Comparison of ENCODE assay signal across 8 cellular contexts in genomic region chr7:130912910-130913720, GRCh38.
A peak's percentile ranks its signal among the peaks of the same experiment; 100 is the strongest.
DNase-seq lines count a peak whose midpoint lies in the region; ATAC-seq and TF ChIP-seq lines count a peak whose summit lies in the region.

No MANE protein-coding gene starts in this region.

- CTCF ChIA-PET in activated CD4-positive, alpha-beta memory T cell treated with anti-CD3 and anti-CD28 coated beads for 36 hours (lab: Charles Lee) = interaction anchor here (0.9 kb wide), 1 partner anchor 16 kb away, joined by 6 read pairs; no protein-coding TSS in a partner anchor
- CTCF ChIA-PET in naive thymus-derived CD4-positive, alpha-beta T cell (lab: Charles Lee) = interaction anchor here (0.6 to 2.0 kb wide), 5 partner anchors 9 to 90 kb away, joined by 3 to 7 read pairs (median 4); no protein-coding TSS in a partner anchor

- POLR2A ChIA-PET in activated CD4-positive, alpha-beta memory T cell treated with anti-CD3 and anti-CD28 coated beads for 36 hours (lab: Charles Lee) = interaction anchor here (0.7 to 6.6 kb wide), 25 partner anchors 9 to 343 kb away, joined by 3 to 40 read pairs (median 5); no protein-coding TSS in a partner anchor
- POLR2A ChIA-PET in naive thymus-derived CD4-positive, alpha-beta T cell (lab: Charles Lee) = interaction anchor here (0.6 to 3.3 kb wide), 14 partner anchors 10 to 76 kb away, joined by 3 to 12 read pairs (median 3); no protein-coding TSS in a partner anchor

- H3K9me3 Mint-ChIP-seq in activated CD4-positive, alpha-beta memory T cell treated with anti-CD3 and anti-CD28 coated beads for 36 hours = no peaks in the 10 kb centered on the region
- H3K9me3 Mint-ChIP-seq in naive thymus-derived CD4-positive, alpha-beta T cell = no peaks in the 10 kb centered on the region

- H3K4me3 ChIP-seq in naive thymus-derived CD4-positive, alpha-beta T cell (ENCODE audit: low read length) = peak overlapping the region; percentile 66

- in situ Hi-C loops in GM13976 (cut with MboI; ENCODE audit: low sequenced_read_pairs, unreplicated experiment) = no loop called here

- H3K27ac Mint-ChIP-seq in activated CD4-positive, alpha-beta memory T cell treated with anti-CD3 and anti-CD28 coated beads for 36 hours = peak overlapping the region; percentile 94
- peak overlapping the region; percentile 86 to 98 (median 95) for H3K27ac Mint-ChIP-seq in naive thymus-derived CD4-positive, alpha-beta T cell

- no peaks in the 10 kb centered on the region for H3K36me3 ChIP-seq in naive thymus-derived CD4-positive, alpha-beta T cell (ENCODE audit: control insufficient read depth in 2 of 3, insufficient read depth in 3 of 3, low read length in 3 of 3)

- no peak for TF ChIP-seq CTCF in GM13976 (IDR thresholded peaks at IDR 0.05; ENCODE audit: borderline replicate concordance, control extremely low read depth, extremely low read depth, insufficient read depth, missing control alignments)

- peaks cover 92% of the 10 kb centered on the region for H3K4me1 Mint-ChIP-seq in activated CD4-positive, alpha-beta memory T cell treated with anti-CD3 and anti-CD28 coated beads for 36 hours (ENCODE audit: low read depth)
- H3K4me1 Mint-ChIP-seq in naive thymus-derived CD4-positive, alpha-beta T cell = peaks cover 53 to 93% (median 90%) of the 10 kb centered on the region in 7 donors

- peaks cover 84% of the 10 kb centered on the region for H3K36me3 Mint-ChIP-seq in activated CD4-positive, alpha-beta memory T cell treated with anti-CD3 and anti-CD28 coated beads for 36 hours
- H3K36me3 Mint-ChIP-seq in naive thymus-derived CD4-positive, alpha-beta T cell = peaks cover 0 to 31% (median 3%) of the 10 kb centered on the region in 5 donors

- ATAC-seq in HG02642 (IDR thresholded peaks at IDR 0.05; ENCODE audit: poor library complexity, unreplicated experiment) = peak; percentile 92
- ATAC-seq in naive thymus-derived CD4-positive, alpha-beta T cell = peak; percentile 90

- H3K9me3 ChIP-seq in naive thymus-derived CD4-positive, alpha-beta T cell (ENCODE audit: control insufficient read depth in 2 of 3, low read length in 3 of 3) = no peaks in the 10 kb centered on the region

- H3K4me3 Mint-ChIP-seq in activated CD4-positive, alpha-beta memory T cell treated with anti-CD3 and anti-CD28 coated beads for 36 hours = peak overlapping the region; percentile 83
- H3K4me3 Mint-ChIP-seq in naive thymus-derived CD4-positive, alpha-beta T cell = peak overlapping the region; percentile 80 to 100 (median 94)

- peak overlapping the region; percentile 88 for H3K27ac ChIP-seq in naive thymus-derived CD4-positive, alpha-beta T cell (ENCODE audit: low read depth, low read length)

- H3K27me3 Mint-ChIP-seq in activated CD4-positive, alpha-beta memory T cell treated with anti-CD3 and anti-CD28 coated beads for 36 hours = no peaks in the 10 kb centered on the region
- H3K27me3 Mint-ChIP-seq in naive thymus-derived CD4-positive, alpha-beta T cell = no peaks in the 10 kb centered on the region

- DNase-seq in GM13976 (ENCODE audit: low spot score) (peak; percentile 58), NCI-H2107 (lab: John Stamatoyannopoulos, UW) (peak; percentile 27), HuH-7.5 (ENCODE audit: low spot score) (no peak)
- DNase-seq in activated CD4-positive, alpha-beta memory T cell treated with anti-CD3 and anti-CD28 coated beads for 36 hours = peak; percentile 93
- peak; percentile 63 for DNase-seq in effector CD8-positive, alpha-beta T cell (lab: John Stamatoyannopoulos, UW)
- DNase-seq in naive thymus-derived CD4-positive, alpha-beta T cell = peak; percentile 49 to 91 (median 75)
- DNase-seq in stimulated activated naive CD4-positive, alpha-beta T cell treated with Interleukin-2 at 50 U/mL for 16 hours (lab: John Stamatoyannopoulos, UW) = peak; percentile 89

- H3K27me3 ChIP-seq in naive thymus-derived CD4-positive, alpha-beta T cell (ENCODE audit: control insufficient read depth in 2 of 2, insufficient read depth in 2 of 2, low read length in 2 of 2) = no peaks in the 10 kb centered on the region

- intact Hi-C loops in activated CD4-positive, alpha-beta memory T cell treated with anti-CD3 and anti-CD28 coated beads for 36 hours (cut with micrococcal nuclease) = loop anchor here (1.0 to 5.0 kb wide), 13 partner anchors 9 to 414 kb away; partner anchors contain the start of gene MKLN1
- intact Hi-C loops in naive thymus-derived CD4-positive, alpha-beta T cell (cut with micrococcal nuclease) = loop anchor here (1.0 to 5.0 kb wide), 16 partner anchors 8 to 964 kb away; partner anchors contain the start of gene MKLN1 (in 1 of the 2)

- H3K4me1 ChIP-seq in naive thymus-derived CD4-positive, alpha-beta T cell (ENCODE audit: control insufficient read depth in 2 of 2, insufficient read depth in 2 of 2, low read length in 2 of 2) = peaks cover 47 to 74% of the 10 kb centered on the region in 2 donors
